In the genomic region with DNA sequence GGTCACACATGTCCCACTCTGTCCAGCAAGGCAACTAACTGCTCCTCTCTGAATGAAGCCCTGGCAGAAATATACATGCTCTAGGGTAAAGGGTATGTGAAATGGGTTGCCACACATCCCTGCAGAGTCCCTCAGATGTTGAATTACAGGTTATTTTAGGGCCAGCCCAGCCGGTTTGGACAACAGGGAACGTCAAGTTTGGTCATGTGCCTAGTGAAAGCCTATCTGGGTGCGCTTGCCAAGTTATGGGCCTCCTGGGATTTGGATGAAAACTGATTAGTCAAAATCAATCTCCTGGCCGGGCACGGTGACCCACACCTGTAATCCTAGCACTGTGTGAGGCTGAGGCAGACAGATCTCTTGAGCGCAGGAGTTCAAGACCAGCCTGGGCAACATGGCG, we compare ENCODE assay signal across 15 cellular contexts. TPM values are rescaled to one million over a fixed set of nuclear protein-coding genes. Genes with fewer than 3 reads are reported as not detected.
DNase-seq lines count a peak whose midpoint lies in the region; ATAC-seq and TF ChIP-seq lines count a peak whose summit lies in the region.
"Had no signal": no experiment of that assay in that cellular context is flagged by ENCODE, and none has a peak within 500 bp of the region (broad histone marks: within the 10 kb centered on the region; RNA-seq: fewer than 3 reads in every experiment).

No MANE protein-coding gene starts in this region.

- H3K4me3 ChIP-seq in PC-9 (peak overlapping the region; percentile 41; the same call in 1 of the 2 replicates), skin epidermis (no peak overlapping the region)
- H3K4me3 ChIP-seq: tibial nerve had no signal

- no peaks in the 10 kb centered on the region for H3K27me3 ChIP-seq in PC-9 (ENCODE audit: insufficient read depth, low read depth)
- H3K27me3 ChIP-seq: brain microvascular endothelial cell, tibial nerve had no signal

- no peaks in the 10 kb centered on the region; the same call in 1 of the 2 replicates for H3K36me3 ChIP-seq in PC-9 (ENCODE audit: low read depth)

- peaks cover 59% of the 10 kb centered on the region for H3K4me1 ChIP-seq in PC-9 (replicated peaks; ENCODE audit: insufficient read depth)

- H3K4me2 ChIP-seq in PC-9, result peak overlapping the region; percentile 82

- H3K27ac ChIP-seq in PC-9, result peak overlapping the region; percentile 99
- peak overlapping the region in 16 of 21 experiments; percentile 1 to 76 (median 66) for H3K27ac ChIP-seq in skin epidermis
- H3K27ac ChIP-seq: brain microvascular endothelial cell, tibial nerve had no signal

- H4K20me1 ChIP-seq in PC-9 (ENCODE audit: insufficient read depth), result no peaks in the 10 kb centered on the region; the same call in 1 of the 2 replicates

- POLR2A ChIA-PET in PC-9 (lab: Charles Lee; ENCODE audit: unreplicated experiment), result no interaction called here

- peaks cover 72% of the 10 kb centered on the region for H3K79me2 ChIP-seq in PC-9 (ENCODE audit: low read depth)

- no peak for TF ChIP-seq CTCF in PC-9 (conservative IDR thresholded peaks at IDR 0.05)

- intact Hi-C loops in PC-9 (cut with micrococcal nuclease; ENCODE audit: unreplicated experiment), result loop anchor here (5.0 kb wide), 1 partner anchor 36 kb away; no protein-coding TSS in a partner anchor

- peaks cover 59% of the 10 kb centered on the region for H3F3A ChIP-seq in PC-9 (ENCODE audit: insufficient read depth, low read depth)

- H3K9me3 ChIP-seq in PC-9 (ENCODE audit: insufficient read depth, low read depth), result no peaks in the 10 kb centered on the region
- H3K9me3 ChIP-seq: tibial nerve had no signal

- no peak for ATAC-seq in GM18861 (IDR thresholded peaks at IDR 0.05; ENCODE audit: unreplicated experiment)
- ATAC-seq in HG03342 (IDR thresholded peaks at IDR 0.05; ENCODE audit: unreplicated experiment), result no peak
- ATAC-seq: activated CD4-positive, alpha-beta T cell treated with anti-CD3 and anti-CD28 coated beads for 36 hours; left colon had no signal

- no peak overlapping the region for H2AFZ ChIP-seq in PC-9

- H3K9me2 ChIP-seq in PC-9 (ENCODE audit: insufficient read depth), result no peaks in the 10 kb centered on the region

- no TSS peak for BruUV-seq in PC-9 (replicated peaks; lab: Mats Ljungman, UMichigan)

- DNase-seq in HPDE6-E6E7 (ENCODE audit: extremely low spot score) (peak; percentile 85), PC-9 (peak; percentile 69 to 97), iPS-NIHi7 (ENCODE audit: extremely low spot score) (peak; percentile 2), NCI-H1105 treated with DMSO at 0.1 percent for 48 hours (lab: John Stamatoyannopoulos, UW) (no peak)
- DNase-seq: activated CD4-positive, alpha-beta T cell treated with anti-CD3 and anti-CD28 coated beads for 36 hours; AML-193; brain microvascular endothelial cell; EL; left colon; retina; stimulated activated naive B cell treated with anti-CD40 and anti-IgM and Interleukin-4, amounts not matched to agents 10 μg/mL and 1 μg/mL and 100 μg/mL, for 72 hours had no signal

- CTCF ChIA-PET in PC-9 (lab: Charles Lee), result interaction anchor here (0.7 kb wide), 1 partner anchor 14 kb away, joined by 5 read pairs; no protein-coding TSS in a partner anchor

RNA-seq across cellular contexts. Expression of a gene that starts 10.4 kb away (rescaled TPM):
- 43.9 and 50.8 TPM in 2 replicates for total RNA-seq in PC-9 (2021)
